ENCODE assay signal across 22 cellular contexts in genomic region chr11:62578541-62578940, GRCh38.
"Had no signal": no experiment of that assay in that cellular context is flagged by ENCODE, and none has a peak within 500 bp of the region (broad histone marks: within the 10 kb centered on the region; RNA-seq: fewer than 3 reads in every experiment).

No MANE protein-coding gene starts in this region.

- H3K9me3 Mint-ChIP-seq: activated naive CD8-positive, alpha-beta T cell treated with anti-CD3 and anti-CD28 coated beads, Interleukin-2, amount 10 ng/mL, durations not matched to agents 7 days and 5 days; activated T-cell treated with anti-CD3 and anti-CD28 coated beads, Interleukin-2, amount 50 U/mL, for 24 hours; activated T-helper 17 cell treated with anti-CD3 and anti-CD28 coated beads, Interleukin-2, amount 50 U/mL, for 72 hours; endodermal cell; naive B cell; stimulated activated naive CD8-positive, alpha-beta T cell treated with anti-CD3 and anti-CD28 coated beads, Interleukin-15, Interleukin-2, amounts not matched to agents 100 ng/mL and 50 ng/mL, for 24 hours had no signal

- ATAC-seq: activated T-helper 17 cell treated with anti-CD3 and anti-CD28 coated beads, Interleukin-2, amount 50 U/mL, for 72 hours; foreskin keratinocyte had no signal

- FAIRE-seq: bronchial epithelial cell had no signal

- H3K27me3 ChIP-seq: foreskin keratinocyte, transverse colon, vagina had no signal

- H3K27me3 Mint-ChIP-seq: activated naive CD8-positive, alpha-beta T cell treated with anti-CD3 and anti-CD28 coated beads, Interleukin-2, amount 10 ng/mL, durations not matched to agents 7 days and 5 days; activated T-cell treated with anti-CD3 and anti-CD28 coated beads, Interleukin-2, amount 50 U/mL, for 24 hours; activated T-helper 17 cell treated with anti-CD3 and anti-CD28 coated beads, Interleukin-2, amount 50 U/mL, for 72 hours; naive B cell; stimulated activated naive CD8-positive, alpha-beta T cell treated with anti-CD3 and anti-CD28 coated beads, Interleukin-15, Interleukin-2, amounts not matched to agents 100 ng/mL and 50 ng/mL, for 24 hours had no signal

- H3K27ac Mint-ChIP-seq: activated naive CD8-positive, alpha-beta T cell treated with anti-CD3 and anti-CD28 coated beads, Interleukin-2, amount 10 ng/mL, durations not matched to agents 7 days and 5 days; activated T-cell treated with anti-CD3 and anti-CD28 coated beads, Interleukin-2, amount 50 U/mL, for 24 hours; activated T-helper 17 cell treated with anti-CD3 and anti-CD28 coated beads, Interleukin-2, amount 50 U/mL, for 72 hours; endodermal cell; naive B cell; stimulated activated naive CD8-positive, alpha-beta T cell treated with anti-CD3 and anti-CD28 coated beads, Interleukin-15, Interleukin-2, amounts not matched to agents 100 ng/mL and 50 ng/mL, for 24 hours had no signal

- H3K4me3 Mint-ChIP-seq: activated naive CD8-positive, alpha-beta T cell treated with anti-CD3 and anti-CD28 coated beads, Interleukin-2, amount 10 ng/mL, durations not matched to agents 7 days and 5 days; activated T-cell treated with anti-CD3 and anti-CD28 coated beads, Interleukin-2, amount 50 U/mL, for 24 hours; activated T-helper 17 cell treated with anti-CD3 and anti-CD28 coated beads, Interleukin-2, amount 50 U/mL, for 72 hours; endodermal cell; stimulated activated naive CD8-positive, alpha-beta T cell treated with anti-CD3 and anti-CD28 coated beads, Interleukin-15, Interleukin-2, amounts not matched to agents 100 ng/mL and 50 ng/mL, for 24 hours had no signal

- DNase-seq: activated CD4-positive, alpha-beta T cell treated with anti-CD3 and anti-CD28 coated beads for 1 hour; activated CD4-positive, alpha-beta T cell treated with anti-CD3 and anti-CD28 coated beads, Interleukin-2, amount 50 U/mL, for 1 hour; activated CD8-positive, alpha-beta memory T cell treated with anti-CD3 and anti-CD28 coated beads for 24 hours; activated CD8-positive, alpha-beta memory T cell treated with anti-CD3 and anti-CD28 coated beads, Interleukin-2, amount 50 U/mL, for 4 hours; activated naive CD8-positive, alpha-beta T cell treated with anti-CD3 and anti-CD28 coated beads, Interleukin-2, amount 10 ng/mL, durations not matched to agents 7 days and 5 days; activated T-cell treated with anti-CD3 and anti-CD28 coated beads, Interleukin-2, amount 50 U/mL, for 24 hours; amygdala; cerebellar nuclear complex; cortex of kidney; endodermal cell; foreskin keratinocyte; glutamatergic neuron; hypothalamus; naive B cell; stimulated activated CD4-positive, alpha-beta T cell treated with anti-CD3 and anti-CD28 coated beads, Interleukin-1b, Interleukin-23, amount 100 ng/mL, for 48 hours; T-helper 9 cell; transverse colon had no signal

- H3K9me3 ChIP-seq: transverse colon, vagina had no signal

- H3K4me3 ChIP-seq: lung, transverse colon, vagina had no signal

- H3K4me1 ChIP-seq: foreskin keratinocyte had no signal

- H3K27ac ChIP-seq: foreskin keratinocyte, vagina had no signal
